Comparison of ENCODE assay signal across 8 cellular contexts in the genomic region with DNA sequence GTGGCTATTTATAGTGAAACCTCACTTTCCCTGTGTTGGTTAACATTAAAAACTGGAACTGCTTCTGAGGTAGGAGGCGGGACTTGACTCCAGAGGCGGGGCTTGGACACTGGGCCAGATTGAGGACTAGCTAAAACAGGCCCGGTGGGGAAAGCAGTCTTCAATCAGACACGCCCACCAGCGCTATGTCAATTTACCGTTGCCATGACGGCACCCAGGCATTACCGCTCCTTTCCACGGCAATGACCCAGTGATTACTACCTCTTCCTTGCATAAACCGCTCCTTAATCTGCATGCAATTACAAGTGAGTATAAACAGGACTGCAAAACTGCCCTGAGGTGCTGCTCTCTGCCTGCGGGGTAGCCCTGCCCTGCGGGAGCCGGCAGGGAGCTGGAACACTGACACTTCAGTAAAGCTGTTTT. TPM values are rescaled to one million over a fixed set of nuclear protein-coding genes. Genes with fewer than 3 reads are reported as not detected.
DNase-seq lines count a peak whose midpoint lies in the region; ATAC-seq, FAIRE-seq and TF ChIP-seq lines count a peak whose summit lies in the region.

No MANE protein-coding gene starts in this region.

- no peak for TF ChIP-seq RAD21 in SK-N-SH (IDR thresholded peaks at IDR 0.05; ENCODE audit: low read length)

- H2AFZ ChIP-seq in SK-N-SH (ENCODE audit: low read depth): no peak overlapping the region

- H3K4me3 ChIP-seq in SK-N-SH (ENCODE audit: low read depth in 2 of 2, low read length in 1 of 2) (no peak overlapping the region), breast epithelium (peak overlapping the region in 1 of 3 donors; percentile 23)

- no peaks in the 10 kb centered on the region; the same call in 1 of the 2 replicates for H3K79me2 ChIP-seq in SK-N-SH (ENCODE audit: insufficient read depth)

- H3K9me2 ChIP-seq in SK-N-SH: no peaks in the 10 kb centered on the region

- WGBS in SK-N-SH (ENCODE audit: low lambda C conversion rate): 40% methylated on average over 13 of the region's 13 CpGs

- H3K9ac ChIP-seq in SK-N-SH: no peak overlapping the region

- H3K9me3 ChIP-seq in SK-N-SH: 0 out of 2 replicates have a peak, but pooled peaks cover 5% of the 10 kb centered on the region
- H3K9me3 ChIP-seq in breast epithelium: no peaks in the 10 kb centered on the region

- ATAC-seq in HG02885 (IDR thresholded peaks at IDR 0.05; ENCODE audit: poor library complexity, unreplicated experiment): no peak

- POLR2A ChIA-PET in SK-N-SH (lab: Yijun Ruan, JAX): no interaction called here

- H3K4me1 ChIP-seq in SK-N-SH (ENCODE audit: control insufficient read depth in 1 of 2, insufficient read depth in 2 of 2, low read depth in 1 of 2, low read length in 1 of 2) (peaks cover 8 to 21% of the 10 kb centered on the region in 2 experiments; a peak in 2 of 4 replicates), breast epithelium (peaks cover 0 to 7% of the 10 kb centered on the region in 2 donors)

- H3K36me3 ChIP-seq in SK-N-SH (replicated peaks in 1 of 2; ENCODE audit: control insufficient read depth in 1 of 2, insufficient read depth in 2 of 2, low read length in 1 of 2) (peaks cover 0 to 3% of the 10 kb centered on the region in 2 experiments), breast epithelium (no peaks in the 10 kb centered on the region)

- CTCF ChIA-PET in SK-N-SH (lab: Yijun Ruan, JAX): interaction anchor here (1.0 to 2.5 kb wide), 4 partner anchors 9 to 150 kb away, joined by 3 to 12 read pairs (median 6); no protein-coding TSS in a partner anchor

- no peak overlapping the region; the same call in 1 of the 2 replicates for H3K4me2 ChIP-seq in SK-N-SH

- H4K20me1 ChIP-seq in SK-N-SH (ENCODE audit: insufficient read depth): no peaks in the 10 kb centered on the region

- H3F3A ChIP-seq in SK-N-SH (replicated peaks; ENCODE audit: insufficient read depth): peaks cover 14% of the 10 kb centered on the region

- peak overlapping the region in 1 of 2 experiments; percentile 21; a peak in 1 of 4 replicates for H3K27ac ChIP-seq in SK-N-SH (ENCODE audit: low read depth in 2 of 2, low read length in 1 of 2)
- peak overlapping the region; percentile 75 for H3K27ac ChIP-seq in breast epithelium

- DNase-seq in EL (peak; percentile 88), NCI-H1417 treated with DMSO at 0.1 percent for 48 hours (lab: John Stamatoyannopoulos, UW) (peak; percentile 92), SK-N-SH (peak; percentile 63), breast epithelium (ENCODE audit: low spot score in 2 of 2) (peak; percentile 89 to 94), GM10266 (ENCODE audit: extremely low spot score) (no peak)
- DNase-seq in stimulated activated CD4-positive, alpha-beta T cell treated with anti-CD3 and anti-CD28 coated beads, Interleukin-1b, Interleukin-23, amount 100 ng/mL, for 24 hours (ENCODE audit: low read depth in 4 of 4, low spot score in 1 of 4): peak; percentile 10 to 38 (median 12)

- TF ChIP-seq EP300 in SK-N-SH (IDR thresholded peaks at IDR 0.05; ENCODE audit: borderline replicate concordance in 1 of 2, low read depth in 1 of 2, low read length in 1 of 2): no peak

- no peak for TF ChIP-seq POLR2A in breast epithelium (IDR thresholded peaks at IDR 0.05)

- peak; percentile 82 for FAIRE-seq in islet of Langerhans (lab: Jason Lieb, UNC)

- TF ChIP-seq CTCF in SK-N-SH (IDR thresholded peaks at IDR 0.05) (no peak), breast epithelium (IDR thresholded peaks at IDR 0.05) (no peak), GM10266 (IDR thresholded peaks at IDR 0.05; ENCODE audit: control insufficient read depth, insufficient read depth, low read depth, missing control alignments) (no peak)

- intact Hi-C loops in breast epithelium (cut with DNase I; ENCODE audit: low total_unique reads): no loop called here

- H3K27me3 ChIP-seq in SK-N-SH (ENCODE audit: insufficient read depth) (no peaks in the 10 kb centered on the region), breast epithelium (no peaks in the 10 kb centered on the region)

TF ChIP-seq in SK-N-SH, 30 proteins besides CTCF, POLR2A, EP300 and RAD21:
- TF ChIP-seq SMC3 (IDR thresholded peaks at IDR 0.05; ENCODE audit: low read depth, low read length) (0 out of 2 replicates have a peak, but pooled peaks have one; percentile 4), ELF1 (IDR thresholded peaks at IDR 0.05) (no peak), NFIC (IDR thresholded peaks at IDR 0.05; ENCODE audit: borderline replicate concordance) (no peak), GABPA (IDR thresholded peaks at IDR 0.05; ENCODE audit: low read depth) (no peak), GATA2 (CRISPR knock-in tag; IDR thresholded peaks at IDR 0.05) (no peak)
- TF ChIP-seq, protein P1, sequence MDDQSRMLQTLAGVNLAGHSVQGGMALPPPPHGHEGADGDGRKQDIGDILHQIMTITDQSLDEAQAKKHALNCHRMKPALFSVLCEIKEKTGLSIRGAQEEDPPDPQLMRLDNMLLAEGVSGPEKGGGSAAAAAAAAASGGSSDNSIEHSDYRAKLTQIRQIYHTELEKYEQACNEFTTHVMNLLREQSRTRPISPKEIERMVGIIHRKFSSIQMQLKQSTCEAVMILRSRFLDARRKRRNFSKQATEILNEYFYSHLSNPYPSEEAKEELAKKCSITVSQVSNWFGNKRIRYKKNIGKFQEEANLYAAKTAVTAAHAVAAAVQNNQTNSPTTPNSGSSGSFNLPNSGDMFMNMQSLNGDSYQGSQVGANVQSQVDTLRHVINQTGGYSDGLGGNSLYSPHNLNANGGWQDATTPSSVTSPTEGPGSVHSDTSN (IDR thresholded peaks at IDR 0.05): peak; percentile 40; the same call in 1 of the 2 replicates

RNA-seq across cellular contexts. Expression of gene LRRFIP1, which starts 35.3 kb away (rescaled TPM):
- polyA plus RNA-seq in SK-N-SH (2012; rRNA removed): 47.3 and 60.9 TPM in 2 replicates
- polyA plus RNA-seq in SK-N-SH (2012; cell fraction: cytosol; rRNA removed): 62.7 and 74.9 TPM in 2 replicates
- polyA plus RNA-seq in SK-N-SH (2012; cell fraction: nucleus; rRNA removed): 51.7 and 73.1 TPM in 2 replicates
- 100 to 1,000 TPM in 2 of 3 donors, 10 to 100 TPM in 1; 82.6 to 136 (median 130) TPM for total RNA-seq in breast epithelium
